9 cellular contexts compared by ENCODE assay signal in the genomic region with DNA sequence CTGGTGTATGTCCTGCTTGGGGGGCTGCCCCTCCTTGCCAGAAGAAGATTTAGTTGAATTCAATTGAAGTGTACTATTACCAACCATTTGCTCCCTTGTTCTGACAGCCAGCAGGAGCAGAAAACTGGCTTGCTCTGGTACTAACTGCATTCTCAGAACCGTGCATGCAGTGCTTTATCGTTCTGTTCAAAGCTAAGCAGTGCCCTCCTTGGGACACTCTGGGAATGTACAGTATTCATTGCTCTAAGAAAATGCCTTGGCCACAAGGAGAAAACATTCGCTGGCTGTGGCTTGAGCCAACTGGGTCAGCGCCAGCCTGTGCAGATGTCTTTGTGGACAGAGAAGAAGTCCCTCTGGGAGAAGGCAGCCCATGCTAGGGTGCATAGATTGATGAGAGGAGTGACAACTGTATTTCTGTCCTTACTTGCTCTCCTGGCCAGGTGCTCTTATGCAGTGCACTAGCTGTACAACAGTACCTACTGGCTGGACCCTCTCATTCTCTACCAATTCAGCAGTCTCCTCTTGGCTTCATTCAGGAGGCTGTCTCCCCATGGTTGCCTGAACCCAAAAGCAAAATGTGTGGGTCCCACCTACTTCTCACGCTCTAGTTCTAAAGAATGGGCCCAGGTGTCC.
DNase-seq lines count a peak whose midpoint lies in the region; ATAC-seq and TF ChIP-seq lines count a peak whose summit lies in the region.
"Had no signal": no experiment of that assay in that cellular context is flagged by ENCODE, and none has a peak within 500 bp of the region (broad histone marks: within the 10 kb centered on the region; RNA-seq: fewer than 3 reads in every experiment).

No MANE protein-coding gene starts in this region.

- H3K4me3 ChIP-seq in fibroblast of villous mesenchyme (ENCODE audit: low read depth, low read length) = no peak overlapping the region

- H3K36me3 Mint-ChIP-seq in activated T-helper 1 cell treated with anti-CD3 and anti-CD28 coated beads, Interleukin-12 subunit alpha, Interleukin-12 subunit beta, Interleukin-2, Interleukin-4 antibody, amounts not matched to agents 30 ng/mL and 10 ng/mL and 1 ng/mL, durations not matched to agents 14 hours and 24 hours and 36 hours (ENCODE audit: low read depth) = no peaks in the 10 kb centered on the region
- H3K36me3 Mint-ChIP-seq: naive thymus-derived CD8-positive, alpha-beta T cell had no signal

- ATAC-seq in SK-N-SH treated with all-trans-retinoic acid at 6 μM for 48 hours = peak; percentile 91

- H3K27me3 Mint-ChIP-seq in activated T-helper 1 cell treated with anti-CD3 and anti-CD28 coated beads, Interleukin-12 subunit alpha, Interleukin-12 subunit beta, Interleukin-2, Interleukin-4 antibody, amounts not matched to agents 30 ng/mL and 10 ng/mL and 1 ng/mL, durations not matched to agents 14 hours and 24 hours and 36 hours (ENCODE audit: insufficient read depth) = peaks cover 8% of the 10 kb centered on the region

- no peak overlapping the region for H3K4me3 Mint-ChIP-seq in activated T-helper 1 cell treated with anti-CD3 and anti-CD28 coated beads, Interleukin-12 subunit alpha, Interleukin-12 subunit beta, Interleukin-2, Interleukin-4 antibody, amounts not matched to agents 30 ng/mL and 10 ng/mL and 1 ng/mL, durations not matched to agents 14 hours and 24 hours and 36 hours
- H3K4me3 Mint-ChIP-seq: naive thymus-derived CD8-positive, alpha-beta T cell had no signal

- DNase-seq in DMS153 (lab: John Stamatoyannopoulos, UW) (peak; percentile 23), fibroblast of villous mesenchyme (ENCODE audit: low read depth) (peak; percentile 82), nucleus accumbens (lab: John Stamatoyannopoulos, UW) (peak in 50 of 56 donors; percentile 23 to 90 (median 68))
- DNase-seq in activated CD4-positive, alpha-beta T cell treated with anti-CD3 and anti-CD28 coated beads for 48 hours = no peak
- DNase-seq in activated CD4-positive, alpha-beta T cell treated with anti-CD3 and anti-CD28 coated beads for 1 hour = no peak
- DNase-seq in activated T-helper 1 cell treated with anti-CD3 and anti-CD28 coated beads, Interleukin-12 subunit alpha, Interleukin-12 subunit beta, Interleukin-2, Interleukin-4 antibody, amounts not matched to agents 30 ng/mL and 10 ng/mL and 1 ng/mL, durations not matched to agents 14 hours and 24 hours and 36 hours (ENCODE audit: low spot score) = no peak
- DNase-seq: naive thymus-derived CD8-positive, alpha-beta T cell had no signal

- TF ChIP-seq CTCF in LNCAP (IDR thresholded peaks at IDR 0.05) (peak; percentile 69), fibroblast of villous mesenchyme (IDR thresholded peaks at IDR 0.05; ENCODE audit: insufficient read depth, low read depth, low read length) (peak; percentile 72)

- peaks cover 2% of the 10 kb centered on the region for H3K4me1 Mint-ChIP-seq in activated T-helper 1 cell treated with anti-CD3 and anti-CD28 coated beads, Interleukin-12 subunit alpha, Interleukin-12 subunit beta, Interleukin-2, Interleukin-4 antibody, amounts not matched to agents 30 ng/mL and 10 ng/mL and 1 ng/mL, durations not matched to agents 14 hours and 24 hours and 36 hours (ENCODE audit: low read depth)

- intact Hi-C loops in activated T-helper 1 cell treated with anti-CD3 and anti-CD28 coated beads, Interleukin-12 subunit alpha, Interleukin-12 subunit beta, Interleukin-2, Interleukin-4 antibody, amounts not matched to agents 30 ng/mL and 10 ng/mL and 1 ng/mL, durations not matched to agents 14 hours and 24 hours and 36 hours (cut with micrococcal nuclease) = no loop called here

- H3K9me3 Mint-ChIP-seq in activated T-helper 1 cell treated with anti-CD3 and anti-CD28 coated beads, Interleukin-12 subunit alpha, Interleukin-12 subunit beta, Interleukin-2, Interleukin-4 antibody, amounts not matched to agents 30 ng/mL and 10 ng/mL and 1 ng/mL, durations not matched to agents 14 hours and 24 hours and 36 hours = no peaks in the 10 kb centered on the region
- H3K9me3 Mint-ChIP-seq: naive thymus-derived CD8-positive, alpha-beta T cell had no signal

- H3K27ac Mint-ChIP-seq in activated T-helper 1 cell treated with anti-CD3 and anti-CD28 coated beads, Interleukin-12 subunit alpha, Interleukin-12 subunit beta, Interleukin-2, Interleukin-4 antibody, amounts not matched to agents 30 ng/mL and 10 ng/mL and 1 ng/mL, durations not matched to agents 14 hours and 24 hours and 36 hours = no peak overlapping the region

TF ChIP-seq in SK-N-SH treated with all-trans-retinoic acid at 6 μM for 48 hours, 23 proteins besides CTCF, POLR2A, EP300 and RAD21:
- no peak for TF ChIP-seq ESRRG (CRISPR knock-in tag; IDR thresholded peaks at IDR 0.05)
- TF ChIP-seq ZNF70 (CRISPR knock-in tag; IDR thresholded peaks at IDR 0.05) = no peak
- TF ChIP-seq CSDC2 (CRISPR knock-in tag; IDR thresholded peaks at IDR 0.05) = no peak
- TF ChIP-seq, protein P1, sequence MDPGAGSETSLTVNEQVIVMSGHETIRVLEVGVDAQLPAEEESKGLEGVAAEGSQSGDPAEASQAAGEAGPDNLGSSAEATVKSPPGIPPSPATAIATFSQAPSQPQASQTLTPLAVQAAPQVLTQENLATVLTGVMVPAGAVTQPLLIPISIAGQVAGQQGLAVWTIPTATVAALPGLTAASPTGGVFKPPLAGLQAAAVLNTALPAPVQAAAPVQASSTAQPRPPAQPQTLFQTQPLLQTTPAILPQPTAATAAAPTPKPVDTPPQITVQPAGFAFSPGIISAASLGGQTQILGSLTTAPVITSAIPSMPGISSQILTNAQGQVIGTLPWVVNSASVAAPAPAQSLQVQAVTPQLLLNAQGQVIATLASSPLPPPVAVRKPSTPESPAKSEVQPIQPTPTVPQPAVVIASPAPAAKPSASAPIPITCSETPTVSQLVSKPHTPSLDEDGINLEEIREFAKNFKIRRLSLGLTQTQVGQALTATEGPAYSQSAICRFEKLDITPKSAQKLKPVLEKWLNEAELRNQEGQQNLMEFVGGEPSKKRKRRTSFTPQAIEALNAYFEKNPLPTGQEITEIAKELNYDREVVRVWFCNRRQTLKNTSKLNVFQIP (CRISPR knock-in tag; IDR thresholded peaks at IDR 0.05; ENCODE audit: borderline replicate concordance, low read depth) = no peak
- TF ChIP-seq ARNTL (CRISPR knock-in tag; IDR thresholded peaks at IDR 0.05; ENCODE audit: borderline replicate concordance, low read depth) = no peak

Comparison
In these comparisons a context has a peak if more than half of its experiments do, and no peak if none do; other contexts are left out.
1. DNase-seq: peak in DMS153 (single experiment), fibroblast of villous mesenchyme (single experiment) and nucleus accumbens (50 of 56); none in activated CD4-positive, alpha-beta T cell treated with anti-CD3 and anti-CD28 coated beads for 48 hours (single experiment), activated CD4-positive, alpha-beta T cell treated with anti-CD3 and anti-CD28 coated beads for 1 hour (single experiment) and activated T-helper 1 cell treated with anti-CD3 and anti-CD28 coated beads, Interleukin-12 subunit alpha, Interleukin-12 subunit beta, Interleukin-2, Interleukin-4 antibody, amounts not matched to agents 30 ng/mL and 10 ng/mL and 1 ng/mL, durations not matched to agents 14 hours and 24 hours and 36 hours (single experiment).